Comparison of ENCODE assay signal across 28 cellular contexts in the genomic region with DNA sequence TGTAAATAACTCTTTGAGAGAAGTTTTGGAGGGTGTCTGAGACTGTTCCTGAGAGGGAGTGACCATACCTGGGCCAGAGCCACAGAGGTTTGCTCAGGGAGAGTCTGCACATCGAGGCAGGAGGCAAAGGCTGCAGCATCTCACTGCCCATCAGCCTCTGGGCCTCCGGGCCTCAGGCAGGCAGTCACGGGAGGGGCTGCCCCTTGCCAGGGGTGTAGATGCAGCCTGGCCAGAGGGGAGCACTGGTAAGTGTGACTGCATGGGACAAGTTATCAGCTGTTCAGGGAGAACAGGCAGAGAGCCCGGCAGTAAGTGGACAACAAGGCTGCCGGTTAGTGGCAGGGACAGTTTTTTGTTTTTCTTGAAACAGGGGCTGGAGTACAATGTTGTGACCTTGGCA. TPM values are rescaled to one million over a fixed set of nuclear protein-coding genes. Genes with fewer than 3 reads are reported as not detected.
DNase-seq lines count a peak whose midpoint lies in the region; ATAC-seq and TF ChIP-seq lines count a peak whose summit lies in the region.
"Had no signal": no experiment of that assay in that cellular context is flagged by ENCODE, and none has a peak within 500 bp of the region (broad histone marks: within the 10 kb centered on the region; RNA-seq: fewer than 3 reads in every experiment).

No MANE protein-coding gene starts in this region.

- intact Hi-C loops in activated CD4-positive, alpha-beta T cell treated with anti-CD3 and anti-CD28 coated beads, Interleukin-2, amount 10 ng/mL, durations not matched to agents 24 days and 14 days (cut with micrococcal nuclease), result loop anchor here (10.0 kb wide), 1 partner anchor 93 kb away; no protein-coding TSS in a partner anchor
- intact Hi-C loops in activated CD4-positive, alpha-beta T cell treated with anti-CD3 and anti-CD28 coated beads for 36 hours (cut with DNase I, micrococcal nuclease), result loop anchor here (5.0 to 10.0 kb wide), 4 partner anchors 120 to 1367 kb away; partner anchors contain the start of genes AGAP3 (in 1 of the 2), ATP6V0E2 (in 1 of the 2), FASTK (in 1 of the 2) and TMUB1 (in 1 of the 2)
- intact Hi-C loops in upper lobe of right lung (cut with DNase I), result no loop called here

- H3K9ac ChIP-seq in endodermal cell (ENCODE audit: extremely low read depth, low read length, poor library complexity, severe bottlenecking), result no peak overlapping the region

- no peaks in the 10 kb centered on the region for H3K27me3 Mint-ChIP-seq in activated CD4-positive, alpha-beta T cell treated with anti-CD3 and anti-CD28 coated beads, Interleukin-2, amount 10 ng/mL, durations not matched to agents 24 days and 14 days
- no peaks in the 10 kb centered on the region for H3K27me3 Mint-ChIP-seq in activated CD4-positive, alpha-beta T cell treated with anti-CD3 and anti-CD28 coated beads for 36 hours
- H3K27me3 Mint-ChIP-seq in endodermal cell (ENCODE audit: insufficient read depth) (peaks cover 13% of the 10 kb centered on the region), nephron (ENCODE audit: low read depth) (no peaks in the 10 kb centered on the region)
- H3K27me3 Mint-ChIP-seq: activated CD8-positive, alpha-beta T cell treated with anti-CD3 and anti-CD28 coated beads for 36 hours; activated naive CD8-positive, alpha-beta T cell; naive thymus-derived CD4-positive, alpha-beta T cell had no signal

- H3K9me3 ChIP-seq in endodermal cell (ENCODE audit: control insufficient read depth, low read length) (no peaks in the 10 kb centered on the region), upper lobe of right lung (no peaks in the 10 kb centered on the region), MG63 (no peaks in the 10 kb centered on the region)
- H3K9me3 ChIP-seq: Peyer's patch, SJCRH30 had no signal

- peaks cover 17% of the 10 kb centered on the region for H3K4me1 Mint-ChIP-seq in activated CD4-positive, alpha-beta T cell treated with anti-CD3 and anti-CD28 coated beads, Interleukin-2, amount 10 ng/mL, durations not matched to agents 24 days and 14 days
- peaks cover 27% of the 10 kb centered on the region for H3K4me1 Mint-ChIP-seq in activated CD4-positive, alpha-beta T cell treated with anti-CD3 and anti-CD28 coated beads for 36 hours
- H3K4me1 Mint-ChIP-seq in endodermal cell (peaks cover 14% of the 10 kb centered on the region), nephron (peaks cover 38% of the 10 kb centered on the region)

- no peak for ATAC-seq in activated CD4-positive, alpha-beta T cell treated with anti-CD3 and anti-CD28 coated beads for 36 hours
- no peak for ATAC-seq in upper lobe of right lung
- ATAC-seq: activated CD8-positive, alpha-beta T cell treated with anti-CD3 and anti-CD28 coated beads for 36 hours; HepG2; naive thymus-derived CD4-positive, alpha-beta T cell had no signal

- no peak for DNase-seq in activated CD4-positive, alpha-beta T cell treated with anti-CD3 and anti-CD28 coated beads, Interleukin-2, amount 10 ng/mL, durations not matched to agents 24 days and 14 days
- DNase-seq in activated CD4-positive, alpha-beta T cell treated with anti-CD3 and anti-CD28 coated beads for 36 hours, result no peak
- DNase-seq in endodermal cell, result peak; percentile 37
- DNase-seq in upper lobe of right lung, result peak; percentile 27
- no peak for DNase-seq in MG63
- DNase-seq in NCI-H2196 (lab: John Stamatoyannopoulos, UW; ENCODE audit: unreplicated experiment), result no peak
- DNase-seq in NCI-H2227 treated with DMSO at 0.1 percent for 48 hours (lab: John Stamatoyannopoulos, UW), result no peak
- DNase-seq: activated CD4-positive, CD25-positive, alpha-beta regulatory T cell treated with anti-CD3 and anti-CD28 coated beads, Interleukin-2, amount 50 U/mL, for 72 hours; activated CD8-positive, alpha-beta T cell treated with anti-CD3 and anti-CD28 coated beads for 36 hours; activated effector memory CD4-positive, alpha-beta T cell treated with Interleukin-2 at 50 U/mL for 16 hours; activated T-cell treated with anti-CD3 and anti-CD28 coated beads for 4 hours; aorta; cortex of kidney; hippocampal formation; Kasumi-1; naive thymus-derived CD4-positive, alpha-beta T cell; NCI-H1048; NCI-H1694; NCI-H2171 treated with DMSO at 0.1 percent for 48 hours; NCI-H526 treated with DMSO at 0.1 percent for 48 hours; SJCRH30; stimulated activated CD4-positive, alpha-beta T cell treated with anti-CD3 and anti-CD28 coated beads, Interleukin-4, amount 100 ng/mL, for 1 hour had no signal

- no peak for TF ChIP-seq CTCF in endodermal cell (conservative IDR thresholded peaks at IDR 0.05)
- no peak for TF ChIP-seq CTCF in nephron (IDR thresholded peaks at IDR 0.05; ENCODE audit: unreplicated experiment in 3 of 3)
- TF ChIP-seq CTCF in upper lobe of right lung (IDR thresholded peaks at IDR 0.05), result no peak

- H3K36me3 ChIP-seq in endodermal cell (ENCODE audit: control insufficient read depth, insufficient read depth, low read length), result no peaks in the 10 kb centered on the region
- peaks cover 5% of the 10 kb centered on the region for H3K36me3 ChIP-seq in upper lobe of right lung
- no peaks in the 10 kb centered on the region for H3K36me3 ChIP-seq in MG63

- H3K4me3 ChIP-seq in endodermal cell (ENCODE audit: low read length), result no peak overlapping the region
- H3K4me3 ChIP-seq in upper lobe of right lung, result no peak overlapping the region
- H3K4me3 ChIP-seq in MG63, result no peak overlapping the region
- H3K4me3 ChIP-seq: Peyer's patch, SJCRH30 had no signal

- no peak overlapping the region for H3K4me3 Mint-ChIP-seq in activated CD4-positive, alpha-beta T cell treated with anti-CD3 and anti-CD28 coated beads, Interleukin-2, amount 10 ng/mL, durations not matched to agents 24 days and 14 days
- no peak overlapping the region for H3K4me3 Mint-ChIP-seq in activated CD4-positive, alpha-beta T cell treated with anti-CD3 and anti-CD28 coated beads for 36 hours
- H3K4me3 Mint-ChIP-seq in endodermal cell (no peak overlapping the region), nephron (peak overlapping the region in 2 of 3 experiments; percentile 15 to 20)
- H3K4me3 Mint-ChIP-seq: mesothelial cell of epicardium had no signal

- H3K9me3 Mint-ChIP-seq in activated CD4-positive, alpha-beta T cell treated with anti-CD3 and anti-CD28 coated beads, Interleukin-2, amount 10 ng/mL, durations not matched to agents 24 days and 14 days, result no peaks in the 10 kb centered on the region
- H3K9me3 Mint-ChIP-seq in activated CD4-positive, alpha-beta T cell treated with anti-CD3 and anti-CD28 coated beads for 36 hours (ENCODE audit: low read depth), result peaks cover 3% of the 10 kb centered on the region
- H3K9me3 Mint-ChIP-seq in endodermal cell (peaks cover 7% of the 10 kb centered on the region), nephron (peaks cover 4% of the 10 kb centered on the region)
- H3K9me3 Mint-ChIP-seq: activated CD8-positive, alpha-beta T cell treated with anti-CD3 and anti-CD28 coated beads for 36 hours had no signal

- CTCF ChIA-PET in activated CD4-positive, alpha-beta T cell treated with anti-CD3 and anti-CD28 coated beads for 36 hours (lab: Charles Lee), result interaction anchor here (1.4 kb wide), 1 partner anchor 25 kb away, joined by 6 read pairs; no protein-coding TSS in a partner anchor

- peak overlapping the region; percentile 41 for H3K27ac Mint-ChIP-seq in activated CD4-positive, alpha-beta T cell treated with anti-CD3 and anti-CD28 coated beads, Interleukin-2, amount 10 ng/mL, durations not matched to agents 24 days and 14 days
- no peak overlapping the region for H3K27ac Mint-ChIP-seq in activated CD4-positive, alpha-beta T cell treated with anti-CD3 and anti-CD28 coated beads for 36 hours
- H3K27ac Mint-ChIP-seq in endodermal cell (no peak overlapping the region), nephron (peak overlapping the region in 1 of 3 experiments; percentile 46)
- H3K27ac Mint-ChIP-seq: activated CD8-positive, alpha-beta T cell treated with anti-CD3 and anti-CD28 coated beads for 36 hours; activated naive CD8-positive, alpha-beta T cell; mesothelial cell of epicardium had no signal

- H3K27me3 ChIP-seq in endodermal cell (ENCODE audit: control insufficient read depth, insufficient read depth, low read length, poor library complexity, severe bottlenecking) (no peaks in the 10 kb centered on the region), upper lobe of right lung (no peaks in the 10 kb centered on the region), MG63 (no peaks in the 10 kb centered on the region)
- H3K27me3 ChIP-seq: Peyer's patch, SJCRH30 had no signal

- no peaks in the 10 kb centered on the region for H3K4me1 ChIP-seq in endodermal cell (ENCODE audit: control insufficient read depth, insufficient read depth, low read length)
- H3K4me1 ChIP-seq in upper lobe of right lung, result peaks cover 7% of the 10 kb centered on the region

- POLR2A ChIA-PET in activated CD4-positive, alpha-beta T cell treated with anti-CD3 and anti-CD28 coated beads for 36 hours (lab: Charles Lee), result no interaction called here

- WGBS in endodermal cell (ENCODE audit: insufficient coverage in 1 of 2, insufficient read length in 1 of 2), 2 experiments, result 93 to 100% methylated on average over 2 to 5 of the region's 5 CpGs

- H3K27ac ChIP-seq in endodermal cell (ENCODE audit: low read depth, low read length) (no peak overlapping the region), upper lobe of right lung (no peak overlapping the region)
- H3K27ac ChIP-seq: 22Rv1, Peyer's patch, SJCRH30 had no signal

- H3K36me3 Mint-ChIP-seq in activated CD4-positive, alpha-beta T cell treated with anti-CD3 and anti-CD28 coated beads, Interleukin-2, amount 10 ng/mL, durations not matched to agents 24 days and 14 days (ENCODE audit: low read depth), result peaks cover 3% of the 10 kb centered on the region
- H3K36me3 Mint-ChIP-seq in activated CD4-positive, alpha-beta T cell treated with anti-CD3 and anti-CD28 coated beads for 36 hours (ENCODE audit: low read depth), result peaks cover 6% of the 10 kb centered on the region
- peaks cover 19% of the 10 kb centered on the region for H3K36me3 Mint-ChIP-seq in endodermal cell (ENCODE audit: low read depth)
- H3K36me3 Mint-ChIP-seq in nephron (ENCODE audit: low read depth), result peaks cover 3% of the 10 kb centered on the region
- H3K36me3 Mint-ChIP-seq: activated naive CD8-positive, alpha-beta T cell had no signal

RNA-seq across cellular contexts. Expression of gene ZNF467, which starts 55.9 kb away (rescaled TPM):
- 0.21 TPM in 1 of 2 replicates, not detected in the other for total RNA-seq in activated CD4-positive, alpha-beta T cell treated with anti-CD3 and anti-CD28 coated beads, Interleukin-2, amount 10 ng/mL, durations not matched to agents 24 days and 14 days
- total RNA-seq in activated CD4-positive, alpha-beta T cell treated with anti-CD3 and anti-CD28 coated beads for 36 hours, result under 1 TPM; 0.23 to 0.25 TPM
- total RNA-seq in endodermal cell (1 to 10 TPM in 1 of 2 donors, under 1 TPM in 1; 0.91 to 2.5 TPM), upper lobe of right lung (35.3 TPM)
- 6.0 TPM for polyA plus RNA-seq in endodermal cell (2013, experiment 1 of 2)
- 5.3 TPM for polyA plus RNA-seq in endodermal cell (2013, experiment 2 of 2)
- total RNA-seq in MG63 (2014; rRNA removed; shearing (Covaris generic); ENCODE audit: low replicate concordance), result not detected in 2 replicates
- total RNA-seq: HepG2, SJCRH30 had no signal

Comparison
In these comparisons a context has a peak if more than half of its experiments do, and no peak if none do; other contexts are left out.
1. DNase-seq: peak in endodermal cell (single experiment) and upper lobe of right lung (single experiment); none in activated CD4-positive, alpha-beta T cell treated with anti-CD3 and anti-CD28 coated beads, Interleukin-2, amount 10 ng/mL, durations not matched to agents 24 days and 14 days (single experiment), activated CD4-positive, alpha-beta T cell treated with anti-CD3 and anti-CD28 coated beads for 36 hours (single experiment), MG63 (single experiment), NCI-H2196 (single experiment) and NCI-H2227 treated with DMSO at 0.1 percent for 48 hours (single experiment).
2. H3K4me3 Mint-ChIP-seq: peak in nephron (2 of 3); none in activated CD4-positive, alpha-beta T cell treated with anti-CD3 and anti-CD28 coated beads, Interleukin-2, amount 10 ng/mL, durations not matched to agents 24 days and 14 days (single experiment), activated CD4-positive, alpha-beta T cell treated with anti-CD3 and anti-CD28 coated beads for 36 hours (single experiment) and endodermal cell (single experiment).
3. RNA of gene ZNF467, which starts 55.9 kb away (total RNA-seq): 35.3 TPM in upper lobe of right lung (single experiment); 0.91 to 2.5 TPM in endodermal cell, 0.23 to 0.25 TPM in activated CD4-positive, alpha-beta T cell treated with anti-CD3 and anti-CD28 coated beads for 36 hours, 0.21 TPM in activated CD4-positive, alpha-beta T cell treated with anti-CD3 and anti-CD28 coated beads, Interleukin-2, amount 10 ng/mL, durations not matched to agents 24 days and 14 days and not detected in MG63; every median in the first group is over 10 times any median in the second.